In the genomic region with DNA sequence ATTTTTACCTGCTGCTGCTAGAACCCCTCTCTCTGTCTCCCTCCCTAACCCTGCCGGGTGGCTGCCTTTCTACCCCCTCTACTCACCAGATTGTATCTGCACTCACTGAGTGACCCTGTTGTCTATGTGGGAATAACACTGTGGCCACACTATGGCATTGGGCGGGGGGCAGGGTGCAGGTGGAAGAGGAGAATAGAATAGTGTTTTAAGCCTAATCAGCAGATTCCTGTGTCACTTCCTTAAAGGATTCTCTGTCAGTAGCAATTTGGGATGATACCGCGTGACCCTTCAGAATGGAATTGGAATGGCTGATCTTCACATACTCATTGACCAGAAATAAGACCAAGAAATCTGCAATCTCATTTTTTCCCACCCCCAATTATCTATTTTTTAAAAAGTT, we compare ENCODE assay signal across 22 cellular contexts.
DNase-seq lines count a peak whose midpoint lies in the region; ATAC-seq, FAIRE-seq and TF ChIP-seq lines count a peak whose summit lies in the region.
"Had no signal": no experiment of that assay in that cellular context is flagged by ENCODE, and none has a peak within 500 bp of the region (broad histone marks: within the 10 kb centered on the region; RNA-seq: fewer than 3 reads in every experiment).

No MANE protein-coding gene starts in this region.

- no peaks in the 10 kb centered on the region for H3K27me3 Mint-ChIP-seq in stimulated activated memory B cell treated with anti-CD40 and anti-IgM and Interleukin-4, amounts not matched to agents 10 μg/mL and 1 μg/mL and 100 μg/mL, for 72 hours
- H3K27me3 Mint-ChIP-seq: CD4-positive, alpha-beta T cell; IgD-negative memory B cell had no signal

- H2AFZ ChIP-seq in K562 (ENCODE audit: low read depth, low read length), result no peak overlapping the region

- no peak overlapping the region for H3K4me3 Mint-ChIP-seq in stimulated activated memory B cell treated with anti-CD40 and anti-IgM and Interleukin-4, amounts not matched to agents 10 μg/mL and 1 μg/mL and 100 μg/mL, for 72 hours
- H3K4me3 Mint-ChIP-seq: CD4-positive, alpha-beta T cell; H9 had no signal

- H3K27me3 ChIP-seq in right atrium auricular region, result no peaks in the 10 kb centered on the region
- no peaks in the 10 kb centered on the region for H3K27me3 ChIP-seq in right cardiac atrium (ENCODE audit: control insufficient read depth, insufficient read depth)
- H3K27me3 ChIP-seq in DOHH2 (ENCODE audit: control insufficient read depth, low read length), result no peaks in the 10 kb centered on the region
- no peaks in the 10 kb centered on the region for H3K27me3 ChIP-seq in K562 (ENCODE audit: control insufficient read depth in 2 of 2, insufficient read depth in 2 of 2, low read length in 2 of 2)

- TF ChIP-seq POLR2A in K562 (conservative IDR thresholded peaks at IDR 0.05), result no peak

- no peaks in the 10 kb centered on the region for H3K79me2 ChIP-seq in DOHH2 (ENCODE audit: control insufficient read depth, low read length)
- H3K79me2 ChIP-seq in K562 (ENCODE audit: control insufficient read depth, insufficient read depth, low read length), result no peaks in the 10 kb centered on the region

- FAIRE-seq in K562 (lab: Jason Lieb, UNC), result no peak
- FAIRE-seq: D721Med, H1 had no signal

- no peak overlapping the region for H3K9ac ChIP-seq in K562 (ENCODE audit: insufficient read depth in 1 of 2, low read depth in 2 of 2, low read length in 2 of 2)

- H3K9me3 ChIP-seq in right atrium auricular region, result no peaks in the 10 kb centered on the region
- no peaks in the 10 kb centered on the region for H3K9me3 ChIP-seq in right cardiac atrium (ENCODE audit: control insufficient read depth, low read length)
- H3K9me3 ChIP-seq in DOHH2 (ENCODE audit: control insufficient read depth, insufficient read depth, low read length), result no peaks in the 10 kb centered on the region
- no peaks in the 10 kb centered on the region for H3K9me3 ChIP-seq in K562 (replicated peaks; ENCODE audit: control insufficient read depth, insufficient read depth, low read depth, low read length)
- H3K9me3 ChIP-seq: Caco-2 had no signal

- H3K36me3 Mint-ChIP-seq in stimulated activated memory B cell treated with anti-CD40 and anti-IgM and Interleukin-4, amounts not matched to agents 10 μg/mL and 1 μg/mL and 100 μg/mL, for 72 hours, result peaks cover 5% of the 10 kb centered on the region
- H3K36me3 Mint-ChIP-seq: IgD-negative memory B cell had no signal

- H3K27ac ChIP-seq in right atrium auricular region (peak overlapping the region; percentile 71 to 73), right cardiac atrium (ENCODE audit: low read length) (no peak overlapping the region), DOHH2 (ENCODE audit: low read depth, low read length) (peak overlapping the region; percentile 91), K562 (ENCODE audit: extremely low read depth, low read depth, low read length) (no peak overlapping the region)
- H3K27ac ChIP-seq: C4-2B, HL-60 had no signal

- ATAC-seq in right cardiac atrium (no peak), K562 (no peak)
- ATAC-seq in stimulated activated memory B cell treated with anti-CD40 and anti-IgM and Interleukin-4, amounts not matched to agents 10 μg/mL and 1 μg/mL and 100 μg/mL, for 72 hours, result no peak
- ATAC-seq: GM12878 had no signal

- H4K20me1 ChIP-seq in DOHH2 (ENCODE audit: control insufficient read depth, insufficient read depth, low read depth, low read length) (no peaks in the 10 kb centered on the region), K562 (replicated peaks; ENCODE audit: control insufficient read depth, insufficient read depth, low read length) (no peaks in the 10 kb centered on the region)

- 93% methylated on average over 4 of the region's 4 CpGs for WGBS in right cardiac atrium
- WGBS in K562 (ENCODE audit: insufficient coverage, low coverage, missing lambda C conversion rate), result 3% methylated on average over 2 of the region's 4 CpGs

- TF ChIP-seq RAD21 in K562 (CRISPR knock-in tag; conservative IDR thresholded peaks at IDR 0.05 in 1 of 2, IDR thresholded peaks at IDR 0.05 in 1 of 2), result no peak

- H3K27ac Mint-ChIP-seq in stimulated activated memory B cell treated with anti-CD40 and anti-IgM and Interleukin-4, amounts not matched to agents 10 μg/mL and 1 μg/mL and 100 μg/mL, for 72 hours, result peak overlapping the region; percentile 79
- H3K27ac Mint-ChIP-seq: CD4-positive, alpha-beta T cell; H9 had no signal

- POLR2A ChIA-PET in K562 (lab: Yijun Ruan, JAX), result no interaction called here

- CTCF ChIA-PET in K562 (lab: Yijun Ruan, JAX; ENCODE audit: low intra/inter-chr PET ratio), result no interaction called here

- H3K9me3 Mint-ChIP-seq in stimulated activated memory B cell treated with anti-CD40 and anti-IgM and Interleukin-4, amounts not matched to agents 10 μg/mL and 1 μg/mL and 100 μg/mL, for 72 hours, result no peaks in the 10 kb centered on the region
- H3K9me3 Mint-ChIP-seq: CD4-positive, alpha-beta T cell; H9; IgD-negative memory B cell had no signal

- intact Hi-C loops in right cardiac atrium (cut with DNase I), result loop anchor here in 1 of 4 donors (5.0 kb wide), 1 partner anchor 66 kb away; a partner anchor contains a TSS
- intact Hi-C loops in K562 (cut with micrococcal nuclease), result no loop called here

- H3K4me2 ChIP-seq in DOHH2 (ENCODE audit: low read length) (peak overlapping the region; percentile 47), K562 (ENCODE audit: insufficient read depth, low read length) (no peak overlapping the region)

- peaks cover 17% of the 10 kb centered on the region for H3F3A ChIP-seq in DOHH2 (ENCODE audit: control insufficient read depth, insufficient read depth)

- no peaks in the 10 kb centered on the region for H3K9me1 ChIP-seq in K562 (ENCODE audit: control insufficient read depth, insufficient read depth, low read length)

- H3K36me3 ChIP-seq in right atrium auricular region (peaks cover 48% of the 10 kb centered on the region), DOHH2 (ENCODE audit: control insufficient read depth, low read length) (no peaks in the 10 kb centered on the region), K562 (ENCODE audit: control insufficient read depth, insufficient read depth, low read length) (no peaks in the 10 kb centered on the region)

- in situ Hi-C loops in K562 (cut with MboI), result no loop called here

- peaks cover 38% of the 10 kb centered on the region for H3K4me1 Mint-ChIP-seq in stimulated activated memory B cell treated with anti-CD40 and anti-IgM and Interleukin-4, amounts not matched to agents 10 μg/mL and 1 μg/mL and 100 μg/mL, for 72 hours

- TF ChIP-seq CTCF in right atrium auricular region (IDR thresholded peaks at IDR 0.05) (no peak), DOHH2 (IDR thresholded peaks at IDR 0.05; ENCODE audit: low read depth, low read length, poor library complexity, severe bottlenecking) (no peak), K562 (IDR thresholded peaks at IDR 0.05 in 2 of 3, conservative IDR thresholded peaks at IDR 0.05 in 1 of 3; ENCODE audit: insufficient read depth in 2 of 3, low read depth in 1 of 3, low read length in 3 of 3) (no peak)

- DNase-seq in right atrium auricular region (ENCODE audit: low spot score), result no peak
- DNase-seq in right cardiac atrium, result no peak
- DNase-seq in K562 (ENCODE audit: extremely low read depth in 1 of 4, low spot score in 3 of 4), result no peak
- DNase-seq in NCI-H446 treated with DMSO at 0.1 percent for 48 hours (lab: John Stamatoyannopoulos, UW), result no peak
- DNase-seq in DMS114 treated with DMSO at 0.1 percent for 48 hours (lab: John Stamatoyannopoulos, UW; ENCODE audit: unreplicated experiment), result no peak
- DNase-seq in medulla oblongata (ENCODE audit: extremely low spot score), result no peak
- DNase-seq: ACHN; Caco-2; CD4-positive, alpha-beta T cell; DMS153; DMS79; EL; H9; KG1 had no signal

- H3K4me1 ChIP-seq in right atrium auricular region (peaks cover 0 to 26% of the 10 kb centered on the region in 2 donors), right cardiac atrium (ENCODE audit: control insufficient read depth, insufficient read depth, low read length) (peaks cover 6% of the 10 kb centered on the region), DOHH2 (ENCODE audit: control insufficient read depth, low read length) (peaks cover 98% of the 10 kb centered on the region), K562 (replicated peaks in 1 of 2; ENCODE audit: control insufficient read depth in 2 of 2, insufficient read depth in 2 of 2, low read length in 2 of 2) (no peaks in the 10 kb centered on the region)
- H3K4me1 ChIP-seq: Caco-2 had no signal

- no peak for TF ChIP-seq EP300 in K562 (IDR thresholded peaks at IDR 0.05; ENCODE audit: low read length)

- H3K9me2 ChIP-seq in DOHH2 (replicated peaks; ENCODE audit: control insufficient read depth, low read length), result no peaks in the 10 kb centered on the region

- BruUV-seq in K562 (replicated peaks; lab: Mats Ljungman, UMichigan), result no TSS peak

- H3K4me3 ChIP-seq in right atrium auricular region, result no peak overlapping the region
- no peak overlapping the region for H3K4me3 ChIP-seq in right cardiac atrium (ENCODE audit: low read length)
- no peak overlapping the region for H3K4me3 ChIP-seq in DOHH2 (ENCODE audit: low read length)
- no peak overlapping the region for H3K4me3 ChIP-seq in K562
- H3K4me3 ChIP-seq: GM12878 had no signal

TF ChIP-seq in K562, 482 proteins besides CTCF, POLR2A, EP300 and RAD21:
- TF ChIP-seq C11orf30 (IDR thresholded peaks at IDR 0.05; ENCODE audit: low read depth) (peak; percentile 26; the same call in 1 of the 2 replicates), ZNF316 (IDR thresholded peaks at IDR 0.05) (peak; percentile 44), NCOR1 (IDR thresholded peaks at IDR 0.05) (no peak), ETV6 (IDR thresholded peaks at IDR 0.05; ENCODE audit: borderline replicate concordance in 1 of 2, low read depth in 2 of 2, low read length in 1 of 2) (no peak), ETV6 (CRISPR knock-in tag; IDR thresholded peaks at IDR 0.05; ENCODE audit: borderline replicate concordance) (no peak), MAFF (IDR thresholded peaks at IDR 0.05; ENCODE audit: low read length) (0 out of 2 replicates have a peak, but pooled peaks have one; percentile 16), MAFG (tag; conservative IDR thresholded peaks at IDR 0.05) (peak; percentile 40)

Comparison
In these comparisons a context has a peak if more than half of its experiments do, and no peak if none do; other contexts are left out.
1. H3K27ac ChIP-seq: peak in right atrium auricular region (2 of 2) and DOHH2 (single experiment); none in right cardiac atrium (single experiment) and K562 (single experiment).